In the genomic region with DNA sequence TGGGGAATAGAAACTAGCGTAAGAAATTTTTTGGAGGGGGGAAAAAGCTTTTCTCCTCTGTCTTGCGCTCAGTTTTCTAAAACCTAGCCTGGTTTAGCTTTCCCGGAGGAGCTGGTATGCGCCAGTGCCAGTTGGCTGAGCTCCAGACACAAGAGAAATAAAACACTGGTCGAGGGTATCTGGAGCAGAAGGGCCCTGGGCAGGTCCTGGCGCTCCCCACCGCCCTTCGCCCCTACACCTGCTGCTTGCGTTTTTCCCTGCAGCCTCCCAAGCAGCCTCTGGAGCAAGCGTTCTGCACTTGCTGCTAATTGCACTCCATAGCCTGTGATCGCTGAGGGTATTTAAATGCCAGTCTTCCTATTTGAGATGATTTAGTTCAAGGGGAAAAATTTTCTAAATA, we compare ENCODE assay signal across 8 cellular contexts. TPM values are rescaled to one million over a fixed set of nuclear protein-coding genes. Genes with fewer than 3 reads are reported as not detected.
DNase-seq lines count a peak whose midpoint lies in the region; ATAC-seq and TF ChIP-seq lines count a peak whose summit lies in the region.

No MANE protein-coding gene starts in this region.

- intact Hi-C loops in CD8-positive, alpha-beta T cell (cut with DNase I, micrococcal nuclease), result no loop called here

- peak; percentile 31 for DNase-seq in HK-2 (ENCODE audit: unreplicated experiment)
- DNase-seq in right atrium auricular region (ENCODE audit: low spot score), result no peak
- no peak for DNase-seq in SIG-M5 (lab: John Stamatoyannopoulos, UW)
- DNase-seq in CD8-positive, alpha-beta T cell, result no peak
- DNase-seq in midbrain (lab: John Stamatoyannopoulos, UW), result no peak

- H3K9me3 ChIP-seq in right atrium auricular region (no peaks in the 10 kb centered on the region), skeletal muscle satellite cell (replicated peaks; ENCODE audit: low read length) (no peaks in the 10 kb centered on the region)
- no peaks in the 10 kb centered on the region for H3K9me3 ChIP-seq in CD8-positive, alpha-beta T cell (ENCODE audit: low read length)

- H3K27me3 ChIP-seq in right atrium auricular region, result no peaks in the 10 kb centered on the region
- H3K27me3 ChIP-seq in skeletal muscle satellite cell (ENCODE audit: control insufficient read depth, insufficient read depth, low read length), result no peaks in the 10 kb centered on the region
- peaks cover 6% of the 10 kb centered on the region for H3K27me3 ChIP-seq in CD8-positive, alpha-beta T cell (ENCODE audit: insufficient read depth, low read length)

- peaks cover 0 to 11% of the 10 kb centered on the region in 2 donors for H3K4me1 ChIP-seq in right atrium auricular region
- peaks cover 18% of the 10 kb centered on the region for H3K4me1 ChIP-seq in skeletal muscle satellite cell (ENCODE audit: control insufficient read depth, insufficient read depth, low read length)
- H3K4me1 ChIP-seq in CD8-positive, alpha-beta T cell (ENCODE audit: insufficient read depth, low read length), result peaks cover 12% of the 10 kb centered on the region

- H3K9ac ChIP-seq in skeletal muscle satellite cell (ENCODE audit: low read depth, low read length), result peak overlapping the region; percentile 58

- H3K36me3 Mint-ChIP-seq in CD8-positive, alpha-beta T cell, result no peaks in the 10 kb centered on the region

- H3K4me3 ChIP-seq in WI38 (ENCODE audit: low read depth, low read length) (peak overlapping the region; percentile 64), right atrium auricular region (peak overlapping the region; percentile 48 to 56), skeletal muscle satellite cell (ENCODE audit: low read length) (peak overlapping the region; percentile 67)
- no peak overlapping the region for H3K4me3 ChIP-seq in CD8-positive, alpha-beta T cell (ENCODE audit: low read depth, low read length)

- no peaks in the 10 kb centered on the region for H3K36me3 ChIP-seq in right atrium auricular region
- H3K36me3 ChIP-seq in skeletal muscle satellite cell (ENCODE audit: insufficient read depth, low read length), result no peaks in the 10 kb centered on the region
- H3K36me3 ChIP-seq in CD8-positive, alpha-beta T cell (ENCODE audit: insufficient read depth, low read length), result no peaks in the 10 kb centered on the region

- CTCF ChIA-PET in CD8-positive, alpha-beta T cell (lab: Charles Lee), result interaction anchor here (0.7 kb wide), 1 partner anchor 259 kb away, joined by 3 read pairs; no protein-coding TSS in a partner anchor

- peaks cover 35% of the 10 kb centered on the region for H3K27me3 Mint-ChIP-seq in CD8-positive, alpha-beta T cell (ENCODE audit: low read depth)

- H3K4me2 ChIP-seq in skeletal muscle satellite cell (ENCODE audit: low read length), result peak overlapping the region; percentile 88

- ATAC-seq in GM21367 (IDR thresholded peaks at IDR 0.05; ENCODE audit: unreplicated experiment), result no peak
- no peak for ATAC-seq in CD8-positive, alpha-beta T cell

- POLR2A ChIA-PET in CD8-positive, alpha-beta T cell (lab: Charles Lee), result no interaction called here

- TF ChIP-seq CTCF in WI38 (IDR thresholded peaks at IDR 0.05; ENCODE audit: low read depth, low read length) (no peak), right atrium auricular region (IDR thresholded peaks at IDR 0.05) (no peak)
- TF ChIP-seq CTCF in CD8-positive, alpha-beta T cell (IDR thresholded peaks at IDR 0.05), result no peak

- no peak overlapping the region for H3K27ac Mint-ChIP-seq in CD8-positive, alpha-beta T cell

- H3K4me3 Mint-ChIP-seq in CD8-positive, alpha-beta T cell, result no peak overlapping the region

- H3K27ac ChIP-seq in right atrium auricular region, result peak overlapping the region; percentile 49 to 75
- H3K27ac ChIP-seq in CD8-positive, alpha-beta T cell (ENCODE audit: low read depth, low read length), result no peak overlapping the region

- no peaks in the 10 kb centered on the region for H3K9me3 Mint-ChIP-seq in CD8-positive, alpha-beta T cell

- H3K4me1 Mint-ChIP-seq in CD8-positive, alpha-beta T cell (ENCODE audit: low read depth), result peaks cover 14% of the 10 kb centered on the region

RNA-seq across cellular contexts. Expression of a gene that starts 0.8 kb away (rescaled TPM):
- 1 to 10 TPM in 1 of 2 donors, under 1 TPM in 1; 0.31 to 3.1 TPM for total RNA-seq in right atrium auricular region
- 7.6 and 16.2 TPM in 2 replicates for total RNA-seq in skeletal muscle satellite cell (2012; rRNA removed)
- total RNA-seq in CD8-positive, alpha-beta T cell, result under 1 TPM; 0.25 to 0.35 TPM

RNA-seq across cellular contexts. Expression of a gene that starts 57.5 kb away (rescaled TPM):
- 1 to 10 TPM; 1.8 to 3.8 TPM for total RNA-seq in right atrium auricular region
- 0.44 and 5.6 TPM in 2 replicates for total RNA-seq in skeletal muscle satellite cell (2012; rRNA removed)
- total RNA-seq in CD8-positive, alpha-beta T cell, result not detected
